ENCODE assay signal across 8 cellular contexts in the genomic region with DNA sequence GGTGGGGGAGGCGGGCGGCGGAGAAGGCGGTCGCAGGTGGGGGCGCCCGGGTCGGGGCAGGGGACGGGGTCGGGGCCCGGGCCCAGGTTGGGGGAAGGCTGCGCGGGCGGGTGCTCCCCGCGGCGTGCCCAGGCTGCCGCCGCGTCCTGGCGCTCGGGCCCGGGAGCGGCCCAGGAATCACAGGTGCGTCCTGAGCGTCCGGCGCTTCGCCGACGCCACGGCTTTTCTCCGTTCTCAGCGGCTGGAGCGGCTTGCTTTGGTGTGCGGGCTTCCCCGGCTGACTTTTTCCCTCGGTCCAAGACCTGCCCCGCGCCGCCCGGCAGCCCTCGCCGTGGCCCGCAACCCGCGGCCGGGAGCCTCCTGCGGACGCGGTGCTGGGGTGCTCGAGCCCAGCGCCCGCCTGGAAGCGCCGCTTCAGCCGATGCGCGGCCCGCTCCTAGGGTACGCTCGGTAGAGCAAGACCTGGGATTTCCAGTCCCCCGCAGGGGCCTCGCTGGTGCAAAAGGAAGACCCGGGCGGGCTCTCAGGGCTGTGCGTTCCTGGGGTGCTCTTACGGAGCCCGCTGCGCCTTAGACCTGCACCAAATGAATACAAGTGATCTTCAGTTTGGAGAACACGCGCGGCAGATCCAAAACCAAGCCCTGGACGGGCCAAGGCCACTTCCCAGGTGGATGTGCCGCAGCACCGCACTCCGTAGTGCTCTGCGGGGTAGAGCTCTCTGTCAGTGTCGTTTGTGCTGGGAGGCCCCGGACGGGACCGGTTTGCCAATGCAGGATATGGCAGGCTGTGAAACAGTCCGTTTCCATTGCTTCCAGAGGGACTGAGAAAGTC. TPM values are rescaled to one million over a fixed set of nuclear protein-coding genes. Genes with fewer than 3 reads are reported as not detected.
DNase-seq lines count a peak whose midpoint lies in the region; ATAC-seq, FAIRE-seq and TF ChIP-seq lines count a peak whose summit lies in the region.

No MANE protein-coding gene starts in this region.

- H4K20me1 ChIP-seq in OCI-LY3 (ENCODE audit: insufficient read depth, low read length) (peaks cover 35% of the 10 kb centered on the region), GM12878 (ENCODE audit: control insufficient read depth, insufficient read depth) (no peaks in the 10 kb centered on the region)

- no peak for TF ChIP-seq EP300 in GM12878 (IDR thresholded peaks at IDR 0.05; ENCODE audit: borderline replicate concordance in 1 of 2, control insufficient read depth in 1 of 2, low read depth in 2 of 2, low read length in 2 of 2)

- H3K36me3 ChIP-seq in OCI-LY3 (replicated peaks; ENCODE audit: low read depth, low read length) (peaks cover 32% of the 10 kb centered on the region), GM12878 (ENCODE audit: control insufficient read depth in 2 of 2, insufficient read depth in 2 of 2, low read length in 1 of 2) (peaks cover 0 to 3% of the 10 kb centered on the region in 2 experiments; a peak in 1 of 4 replicates), iPS-18a (ENCODE audit: control insufficient read depth, low read depth, low read length) (no peaks in the 10 kb centered on the region), skeletal muscle satellite cell (ENCODE audit: insufficient read depth, low read length) (no peaks in the 10 kb centered on the region)

- DNase-seq in activated CD4-positive, CD25-positive, alpha-beta regulatory T cell treated with anti-CD3 and anti-CD28 coated beads, Interleukin-2, amount 50 U/mL, for 72 hours: no peak
- no peak for DNase-seq in GM12878 (ENCODE audit: low read depth, low spot score)
- DNase-seq in COLO829 (ENCODE audit: low spot score): no peak

- in situ Hi-C loops in GM12878 (cut with MboI): no loop called here

- peak overlapping the region; percentile 38 for H3K27ac ChIP-seq in OCI-LY3 (ENCODE audit: low read length)
- peak overlapping the region; percentile 78 for H3K27ac ChIP-seq in GM12878 (ENCODE audit: control insufficient read depth, insufficient read depth)
- no peak overlapping the region for H3K27ac ChIP-seq in iPS-18a (ENCODE audit: low read length)

- intact Hi-C loops in GM12878 (cut with micrococcal nuclease; ENCODE audit: unreplicated experiment): no loop called here

- H3K4me3 ChIP-seq in OCI-LY3 (ENCODE audit: low read length): peak overlapping the region; percentile 90
- peak overlapping the region; percentile 99 for H3K4me3 ChIP-seq in GM12878
- peak overlapping the region; percentile 85 for H3K4me3 ChIP-seq in iPS-18a (ENCODE audit: low read length)
- H3K4me3 ChIP-seq in skeletal muscle satellite cell (ENCODE audit: low read length): peak overlapping the region; percentile 77

- no peak for TF ChIP-seq POLR2A in GM12878 (IDR thresholded peaks at IDR 0.05; ENCODE audit: low read depth, low read length)

- H2AFZ ChIP-seq in OCI-LY3 (ENCODE audit: low read depth, low read length) (no peak overlapping the region), GM12878 (ENCODE audit: control insufficient read depth, low read depth, low read length) (peak overlapping the region; percentile 4; the same call in 1 of the 2 replicates)

- CTCF ChIA-PET in GM12878 (lab: Yijun Ruan, JAX): interaction anchor here (1.0 kb wide), 1 partner anchor 14 kb away, joined by 5 read pairs; no protein-coding TSS in a partner anchor

- H3K27me3 ChIP-seq in OCI-LY3 (ENCODE audit: low read depth, low read length) (no peaks in the 10 kb centered on the region), GM12878 (replicated peaks in 1 of 2; ENCODE audit: control insufficient read depth in 2 of 2, insufficient read depth in 2 of 2, low read length in 1 of 2) (no peaks in the 10 kb centered on the region), iPS-18a (ENCODE audit: control insufficient read depth, insufficient read depth, low read length) (peaks cover 17% of the 10 kb centered on the region), skeletal muscle satellite cell (ENCODE audit: control insufficient read depth, insufficient read depth, low read length) (no peaks in the 10 kb centered on the region)

- H3K4me2 ChIP-seq in OCI-LY3 (ENCODE audit: low read length) (peak overlapping the region; percentile 91), GM12878 (ENCODE audit: control insufficient read depth, insufficient read depth) (peak overlapping the region; percentile 84), skeletal muscle satellite cell (ENCODE audit: low read length) (peak overlapping the region; percentile 83)

- SMC1A ChIA-PET in GM12878 (lab: Charles Lee; ENCODE audit: uncharacterized antibody, unreplicated experiment): interaction anchor here (1.7 kb wide), 1 partner anchor 9 kb away, joined by 7 read pairs; no protein-coding TSS in a partner anchor

- TF ChIP-seq CTCF in OCI-LY3 (IDR thresholded peaks at IDR 0.05; ENCODE audit: low read depth, low read length): no peak
- TF ChIP-seq CTCF in GM12878 (IDR thresholded peaks at IDR 0.05 in 2 of 3, conservative IDR thresholded peaks at IDR 0.05 in 1 of 3; ENCODE audit: control insufficient read depth in 2 of 3, extremely low read depth in 1 of 3, insufficient read depth in 1 of 3, low read depth in 3 of 3, low read length in 3 of 3): no peak

- no TSS peak for BruUV-seq in GM12878 (replicated peaks; lab: Mats Ljungman, UMichigan)

- peaks cover 52% of the 10 kb centered on the region for H3K79me2 ChIP-seq in OCI-LY3 (ENCODE audit: low read length)
- peaks cover 49% of the 10 kb centered on the region for H3K79me2 ChIP-seq in GM12878 (ENCODE audit: control insufficient read depth, insufficient read depth, low read length)

- peak; percentile 18 to 24 for ATAC-seq in activated CD4-positive, CD25-positive, alpha-beta regulatory T cell treated with anti-CD3 and anti-CD28 coated beads, Interleukin-2, amount 50 U/mL, for 24 hours
- ATAC-seq in HG02798 (IDR thresholded peaks at IDR 0.05; ENCODE audit: poor library complexity, unreplicated experiment) (peak; percentile 24), GM12878 (peak; percentile 29)

- H3K4me1 ChIP-seq in OCI-LY3 (ENCODE audit: low read length) (peaks cover 28% of the 10 kb centered on the region), GM12878 (ENCODE audit: control insufficient read depth, insufficient read depth, low read length) (peaks cover 11% of the 10 kb centered on the region), iPS-18a (ENCODE audit: control insufficient read depth, low read depth, low read length) (no peaks in the 10 kb centered on the region), skeletal muscle satellite cell (ENCODE audit: control insufficient read depth, insufficient read depth, low read length) (peaks cover 6% of the 10 kb centered on the region)

- POLR2A ChIA-PET in GM12878 (lab: Charles Lee): interaction anchor here (1.0 to 1.7 kb wide), 2 partner anchors 53 to 252 kb away, joined by 3 to 8 read pairs; a partner anchor contains a TSS

- no peak for TF ChIP-seq RAD21 in GM12878 (IDR thresholded peaks at IDR 0.05; ENCODE audit: insufficient read depth, low read depth, low read length)

- H3K9me3 ChIP-seq in OCI-LY3 (ENCODE audit: insufficient read depth, low read length) (peaks cover 8% of the 10 kb centered on the region; the same call in 1 of the 2 replicates), GM12878 (replicated peaks; ENCODE audit: control insufficient read depth, insufficient read depth, low read length) (peaks cover 8% of the 10 kb centered on the region; the same call in 2 of the 3 replicates), iPS-18a (ENCODE audit: control insufficient read depth, low read depth, low read length) (no peaks in the 10 kb centered on the region), skeletal muscle satellite cell (replicated peaks; ENCODE audit: low read length) (no peaks in the 10 kb centered on the region)

- FAIRE-seq in GM12878 (lab: Jason Lieb, UNC): no peak

- RAD21 ChIA-PET in GM12878 (lab: Charles Lee; ENCODE audit: unreplicated experiment): interaction anchor here (1.2 kb wide), 1 partner anchor 9 kb away, joined by 4 read pairs; no protein-coding TSS in a partner anchor

- H3K9ac ChIP-seq in OCI-LY3 (ENCODE audit: low read length) (peak overlapping the region; percentile 78), GM12878 (ENCODE audit: control insufficient read depth, insufficient read depth, low read length) (peak overlapping the region; percentile 73), iPS-18a (ENCODE audit: low read length) (peak overlapping the region; percentile 50), skeletal muscle satellite cell (ENCODE audit: low read depth, low read length) (peak overlapping the region; percentile 17)

- WGBS in GM12878 (ENCODE audit: insufficient coverage, insufficient replicate concordance, low lambda C conversion rate, missing lambda C conversion rate): 11% methylated on average over 62 of the region's 83 CpGs

RNA-seq across cellular contexts. Expression of a gene that starts 0.6 kb away (rescaled TPM):
- 85.7 TPM in 2 replicates for total RNA-seq in GM12878 (2013; cell fraction: nucleolus; rRNA removed)
- 30.6 and 32.7 TPM in 2 replicates for total RNA-seq in GM12878 (2014; rRNA removed)
- total RNA-seq in GM12878 (2014; rRNA removed; fragmentation: Illumina TruSeq; extraction: Trizol): 22.8 and 23.1 TPM in 2 replicates
- total RNA-seq in GM12878 (2021): 34.6 and 35.9 TPM in 2 replicates
- polyA plus RNA-seq in GM12878 (2011; ENCODE audit: low read depth): 10.1 TPM
- polyA plus RNA-seq in GM12878 (2011; rRNA removed): 46.5 and 52.5 TPM in 2 replicates
- polyA plus RNA-seq in GM12878 (2011; cell fraction: cytosol; rRNA removed): 33.7 and 40.0 TPM in 2 replicates
- 40.6 and 47.0 TPM in 2 replicates for polyA plus RNA-seq in GM12878 (2011; cell fraction: nucleus; rRNA removed)
- 14.5 and 18.0 TPM in 2 replicates for polyA plus RNA-seq in GM12878 (2012)
- 27.4 and 27.6 TPM in 2 replicates for polyA plus RNA-seq in GM12878 (2014; fragmentation: Illumina TruSeq; extraction: Trizol)
- polyA plus RNA-seq in GM12878 (2014; fragmentation: Nextera tagmentation; extraction: Ambion mirVana): 1 to 10 TPM; 5.3 to 7.6 TPM
- 21.7 and 24.9 TPM in 2 replicates for polyA plus RNA-seq in GM12878 (2014; rRNA removed)
- 10 to 100 TPM; 23.2 to 26.5 TPM for polyA plus RNA-seq in GM12878 (2016; fragmentation: Nextera tagmentation; extraction: Ambion mirVana)
- 112 and 131 TPM in 2 replicates for polyA minus RNA-seq in GM12878 (2011; rRNA and poly(A)+ RNA removed)
- polyA minus RNA-seq in GM12878 (2011; cell fraction: cytosol; rRNA and poly(A)+ RNA removed): 28.1 and 28.2 TPM in 2 replicates
- 13.8 and 24.6 TPM in 2 replicates for polyA minus RNA-seq in GM12878 (2011; cell fraction: nucleus; rRNA and poly(A)+ RNA removed)
- 5.5 and 6.3 TPM in 2 replicates for total RNA-seq in skeletal muscle satellite cell (2012; rRNA removed)

RNA-seq across cellular contexts. Expression of a gene that starts 51.4 kb away (rescaled TPM):
- total RNA-seq in GM12878 (2013; cell fraction: nucleolus; rRNA removed): 103 and 122 TPM in 2 replicates
- total RNA-seq in GM12878 (2014; rRNA removed) (111 and 133 TPM in 2 replicates), GM12878 (2014; rRNA removed; fragmentation: Illumina TruSeq; extraction: Trizol) (88.8 and 91.6 TPM in 2 replicates), GM12878 (2021) (107 and 108 TPM in 2 replicates)
- polyA plus RNA-seq in GM12878 (2011; ENCODE audit: low read depth): 43.2 TPM
- polyA plus RNA-seq in GM12878 (2011; rRNA removed) (90.4 and 117 TPM in 2 replicates), GM12878 (2014; fragmentation: Illumina TruSeq; extraction: Trizol) (92.5 and 127 TPM in 2 replicates), GM12878 (2014; fragmentation: Nextera tagmentation; extraction: Ambion mirVana) (10 to 100 TPM; 24.4 to 36.3 TPM), GM12878 (2014; rRNA removed) (98.2 and 100 TPM in 2 replicates), GM12878 (2016; fragmentation: Nextera tagmentation; extraction: Ambion mirVana) (100 to 1,000 TPM; 148 to 159 TPM)
- 41.8 and 46.8 TPM in 2 replicates for polyA plus RNA-seq in GM12878 (2011; cell fraction: cytosol; rRNA removed)
- polyA plus RNA-seq in GM12878 (2011; cell fraction: nucleus; rRNA removed): 35.7 and 41.2 TPM in 2 replicates
- 48.8 and 52.2 TPM in 2 replicates for polyA plus RNA-seq in GM12878 (2012)
- 42.5 and 50.8 TPM in 2 replicates for polyA minus RNA-seq in GM12878 (2011; rRNA and poly(A)+ RNA removed)
- polyA minus RNA-seq in GM12878 (2011; cell fraction: cytosol; rRNA and poly(A)+ RNA removed): 27.1 and 33.2 TPM in 2 replicates
- 36.9 and 55.8 TPM in 2 replicates for polyA minus RNA-seq in GM12878 (2011; cell fraction: nucleus; rRNA and poly(A)+ RNA removed)
- 74.9 and 76.0 TPM in 2 replicates for total RNA-seq in skeletal muscle satellite cell (2012; rRNA removed)

Comparison
In these comparisons a context has a peak if more than half of its experiments do, and no peak if none do; other contexts are left out.
1. H3K9ac ChIP-seq: peak in every context shown above with its lines; median percentile 78 in OCI-LY3; 73 in GM12878; 50 in iPS-18a; 17 in skeletal muscle satellite cell.